Comparison of ENCODE assay signal across 16 cellular contexts in the genomic region with DNA sequence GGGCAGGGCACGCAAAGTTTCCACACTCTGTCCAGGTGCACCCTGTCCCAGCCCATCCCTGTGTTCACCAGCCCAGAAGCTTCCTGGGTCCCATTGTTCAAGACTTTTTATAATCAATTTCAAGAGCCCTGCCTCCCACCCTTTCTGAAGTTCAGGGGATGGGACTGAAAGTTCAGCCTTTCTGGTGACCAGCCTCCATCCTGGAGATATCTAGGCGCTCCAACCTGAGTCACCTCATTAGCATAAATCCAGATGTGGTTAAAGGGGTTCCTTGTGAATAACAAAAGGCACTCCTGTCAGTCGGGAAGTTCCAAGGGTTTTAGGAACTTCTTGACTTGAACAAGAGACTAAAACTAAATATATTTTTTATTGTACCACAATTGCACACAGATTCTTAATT.
"Had no signal": no experiment of that assay in that cellular context is flagged by ENCODE, and none has a peak within 500 bp of the region (broad histone marks: within the 10 kb centered on the region; RNA-seq: fewer than 3 reads in every experiment).

No MANE protein-coding gene starts in this region.

- H3K27me3 Mint-ChIP-seq: activated CD4-positive, alpha-beta T cell treated with anti-CD3 and anti-CD28 coated beads, Interleukin-2, amount 10 ng/mL, durations not matched to agents 24 days and 14 days; stimulated activated naive B cell treated with anti-CD40 and anti-IgM and Interleukin-4, amounts not matched to agents 10 μg/mL and 1 μg/mL and 100 μg/mL, for 72 hours had no signal

- H3K36me3 Mint-ChIP-seq: activated naive CD4-positive, alpha-beta T cell treated with anti-CD3 and anti-CD28 coated beads, Interleukin-2, amount 50 U/mL, for 72 hours; stimulated activated naive B cell treated with anti-CD40 and anti-IgM and Interleukin-4, amounts not matched to agents 10 μg/mL and 1 μg/mL and 100 μg/mL, for 72 hours had no signal

- H3K4me3 Mint-ChIP-seq: activated CD4-positive, alpha-beta T cell treated with anti-CD3 and anti-CD28 coated beads, Interleukin-2, amount 10 ng/mL, durations not matched to agents 24 days and 14 days; endodermal cell; nephron progenitor cell; stimulated activated naive B cell treated with anti-CD40 and anti-IgM and Interleukin-4, amounts not matched to agents 10 μg/mL and 1 μg/mL and 100 μg/mL, for 72 hours had no signal

- ATAC-seq: body of pancreas, gastrocnemius medialis had no signal

- H3K4me1 ChIP-seq: gastrocnemius medialis had no signal

- H3K4me3 ChIP-seq: body of pancreas, gastrocnemius medialis, heart left ventricle, sigmoid colon, tibial nerve, uterus had no signal

- H3K27ac ChIP-seq: body of pancreas, gastrocnemius medialis, heart left ventricle, tibial nerve, uterus had no signal

- H3K9me3 ChIP-seq: body of pancreas, gastrocnemius medialis, heart left ventricle, sigmoid colon, tibial nerve, uterus had no signal

- H3K9me3 Mint-ChIP-seq: activated naive CD4-positive, alpha-beta T cell treated with anti-CD3 and anti-CD28 coated beads, Interleukin-2, amount 50 U/mL, for 72 hours; endodermal cell; nephron progenitor cell; stimulated activated naive B cell treated with anti-CD40 and anti-IgM and Interleukin-4, amounts not matched to agents 10 μg/mL and 1 μg/mL and 100 μg/mL, for 72 hours had no signal

- H3K27me3 ChIP-seq: body of pancreas, gastrocnemius medialis, heart left ventricle, sigmoid colon, tibial nerve, uterus had no signal

- H3K27ac Mint-ChIP-seq: activated naive CD4-positive, alpha-beta T cell treated with anti-CD3 and anti-CD28 coated beads, Interleukin-2, amount 50 U/mL, for 72 hours; nephron progenitor cell; stimulated activated naive B cell treated with anti-CD40 and anti-IgM and Interleukin-4, amounts not matched to agents 10 μg/mL and 1 μg/mL and 100 μg/mL, for 72 hours had no signal

- H3K36me3 ChIP-seq: gastrocnemius medialis, heart left ventricle, sigmoid colon, tibial nerve, uterus had no signal

- DNase-seq: amniotic stem cell; gastrocnemius medialis; heart left ventricle; kidney; midbrain; occipital lobe; sigmoid colon; stimulated activated naive B cell treated with anti-CD40 and anti-IgM and Interleukin-4, amounts not matched to agents 10 μg/mL and 1 μg/mL and 100 μg/mL, for 72 hours; T1000; uterus had no signal
